In the genomic region with DNA sequence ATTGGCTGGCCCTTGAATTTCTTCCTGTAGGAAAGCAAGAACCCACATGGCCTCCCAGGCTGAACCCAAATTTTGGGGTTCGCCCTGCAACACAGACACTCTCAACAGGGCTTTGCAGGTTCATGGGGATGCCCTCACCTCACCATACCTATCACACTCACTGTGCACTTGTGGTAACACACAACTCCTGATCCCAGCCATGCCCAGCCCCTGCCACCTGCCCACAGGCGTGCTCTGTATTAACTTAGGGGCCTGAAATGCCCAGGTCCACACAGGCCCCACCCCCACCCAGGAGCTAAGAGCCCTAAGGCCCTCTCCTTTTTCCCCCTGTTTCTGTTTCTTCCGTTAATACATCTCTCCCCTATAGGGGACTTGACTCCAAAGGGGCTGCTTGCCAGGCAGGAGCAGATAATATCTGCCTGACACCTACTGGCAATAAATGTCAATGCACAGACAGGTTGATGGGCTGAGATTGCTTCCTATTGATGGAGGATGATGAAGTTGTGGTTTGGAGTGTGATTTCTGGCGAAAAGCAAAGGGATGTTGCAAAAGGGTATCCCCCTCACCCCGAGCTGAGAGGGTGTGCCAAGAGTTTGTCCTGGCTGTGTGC, we compare ENCODE assay signal across 10 cellular contexts.
A peak's percentile ranks its signal among the peaks of the same experiment; 100 is the strongest.
DNase-seq lines count a peak whose midpoint lies in the region; ATAC-seq, FAIRE-seq and TF ChIP-seq lines count a peak whose summit lies in the region.
"Had no signal": no experiment of that assay in that cellular context is flagged by ENCODE, and none has a peak within 500 bp of the region (broad histone marks: within the 10 kb centered on the region; RNA-seq: fewer than 3 reads in every experiment).

No MANE protein-coding gene starts in this region.

- no peak overlapping the region for H3K27ac Mint-ChIP-seq in mesothelial cell of epicardium

- TF ChIP-seq EP300 in K562 (IDR thresholded peaks at IDR 0.05; ENCODE audit: low read length), result no peak

- POLR2A ChIA-PET in K562 (lab: Yijun Ruan, JAX), result no interaction called here

- intact Hi-C loops in K562 (cut with micrococcal nuclease), result no loop called here

- peaks cover 16% of the 10 kb centered on the region for H3K9me3 Mint-ChIP-seq in mesothelial cell of epicardium

- no peaks in the 10 kb centered on the region for H3K79me2 ChIP-seq in K562 (ENCODE audit: control insufficient read depth, insufficient read depth, low read length)

- no peaks in the 10 kb centered on the region for H3K36me3 ChIP-seq in K562 (ENCODE audit: control insufficient read depth, insufficient read depth, low read length)
- H3K36me3 ChIP-seq: tibial artery had no signal

- no peak for FAIRE-seq in K562 (lab: Jason Lieb, UNC)

- H3K27me3 Mint-ChIP-seq in mesothelial cell of epicardium (ENCODE audit: low read depth), result peaks cover 29% of the 10 kb centered on the region

- no peaks in the 10 kb centered on the region for H3K4me1 ChIP-seq in K562 (replicated peaks in 1 of 2; ENCODE audit: control insufficient read depth in 2 of 2, insufficient read depth in 2 of 2, low read length in 2 of 2)
- H3K4me1 ChIP-seq: tibial artery had no signal

- H3K36me3 Mint-ChIP-seq in mesothelial cell of epicardium, result peaks cover 3% of the 10 kb centered on the region

- no peak for ATAC-seq in K562
- ATAC-seq in GM21528 (IDR thresholded peaks at IDR 0.05; ENCODE audit: low FRiP score, unreplicated experiment), result no peak
- no peak for ATAC-seq in GM21515 (IDR thresholded peaks at IDR 0.05; ENCODE audit: unreplicated experiment)

- H3K4me3 ChIP-seq in K562, result no peak overlapping the region
- H3K4me3 ChIP-seq: tibial artery had no signal

- no peak overlapping the region for H3K9ac ChIP-seq in K562 (ENCODE audit: insufficient read depth in 1 of 2, low read depth in 2 of 2, low read length in 2 of 2)

- 0% methylated on average over 5 of the region's 5 CpGs for WGBS in K562 (ENCODE audit: insufficient coverage, low coverage, missing lambda C conversion rate)

- H3K4me3 Mint-ChIP-seq in mesothelial cell of epicardium, result no peak overlapping the region

- H3K4me1 Mint-ChIP-seq in mesothelial cell of epicardium, result no peaks in the 10 kb centered on the region

- H3K9me1 ChIP-seq in K562 (ENCODE audit: control insufficient read depth, insufficient read depth, low read length), result no peaks in the 10 kb centered on the region

- CTCF ChIA-PET in K562 (lab: Yijun Ruan, JAX; ENCODE audit: low intra/inter-chr PET ratio), result no interaction called here

- TF ChIP-seq RAD21 in K562 (CRISPR knock-in tag; conservative IDR thresholded peaks at IDR 0.05 in 1 of 2, IDR thresholded peaks at IDR 0.05 in 1 of 2), result 0 out of 4 replicates have a peak, but pooled peaks of 1 of the 2 experiments have one; percentile 9

- H3K27ac ChIP-seq in K562 (ENCODE audit: extremely low read depth, low read depth, low read length), result no peak overlapping the region
- H3K27ac ChIP-seq: epithelial cell of prostate, tibial artery had no signal

- H2AFZ ChIP-seq in K562 (ENCODE audit: low read depth, low read length), result no peak overlapping the region

- H3K4me2 ChIP-seq in K562 (ENCODE audit: insufficient read depth, low read length), result no peak overlapping the region

- in situ Hi-C loops in K562 (cut with MboI), result no loop called here

- H4K20me1 ChIP-seq in K562 (replicated peaks; ENCODE audit: control insufficient read depth, insufficient read depth, low read length), result no peaks in the 10 kb centered on the region

- TF ChIP-seq POLR2A in K562 (conservative IDR thresholded peaks at IDR 0.05), result no peak

- H3K27me3 ChIP-seq in K562 (ENCODE audit: control insufficient read depth in 2 of 2, insufficient read depth in 2 of 2, low read length in 2 of 2), result no peaks in the 10 kb centered on the region; a peak in 1 of 5 replicates
- H3K27me3 ChIP-seq: tibial artery had no signal

- no peaks in the 10 kb centered on the region for H3K9me3 ChIP-seq in K562 (replicated peaks; ENCODE audit: control insufficient read depth, insufficient read depth, low read depth, low read length)

- no TSS peak for BruUV-seq in K562 (replicated peaks; lab: Mats Ljungman, UMichigan)

- peak; percentile 12 to 35 (median 27); a peak in 3 of 6 replicates for TF ChIP-seq CTCF in K562 (IDR thresholded peaks at IDR 0.05 in 2 of 3, conservative IDR thresholded peaks at IDR 0.05 in 1 of 3; ENCODE audit: insufficient read depth in 2 of 3, low read depth in 1 of 3, low read length in 3 of 3)
- TF ChIP-seq CTCF in mesothelial cell of epicardium (IDR thresholded peaks at IDR 0.05; ENCODE audit: unreplicated experiment), result peak; percentile 33

- DNase-seq in EH (ENCODE audit: low read depth), result peak; percentile 55
- DNase-seq in HuH-7 (ENCODE audit: low spot score), result peak; percentile 12
- peak in 1 of 4 experiments; percentile 2 for DNase-seq in K562 (ENCODE audit: extremely low read depth in 1 of 4, low spot score in 3 of 4)
- no peak for DNase-seq in mesothelial cell of epicardium (ENCODE audit: low spot score in 2 of 2, unreplicated experiment in 2 of 2)
- no peak for DNase-seq in NCI-H2227 treated with DMSO at 0.1 percent for 48 hours (lab: John Stamatoyannopoulos, UW)
- no peak for DNase-seq in ureter (ENCODE audit: low spot score)
- DNase-seq: tibial artery had no signal

TF ChIP-seq in K562, 482 proteins besides CTCF, POLR2A, EP300 and RAD21:
- TF ChIP-seq, protein P1, sequence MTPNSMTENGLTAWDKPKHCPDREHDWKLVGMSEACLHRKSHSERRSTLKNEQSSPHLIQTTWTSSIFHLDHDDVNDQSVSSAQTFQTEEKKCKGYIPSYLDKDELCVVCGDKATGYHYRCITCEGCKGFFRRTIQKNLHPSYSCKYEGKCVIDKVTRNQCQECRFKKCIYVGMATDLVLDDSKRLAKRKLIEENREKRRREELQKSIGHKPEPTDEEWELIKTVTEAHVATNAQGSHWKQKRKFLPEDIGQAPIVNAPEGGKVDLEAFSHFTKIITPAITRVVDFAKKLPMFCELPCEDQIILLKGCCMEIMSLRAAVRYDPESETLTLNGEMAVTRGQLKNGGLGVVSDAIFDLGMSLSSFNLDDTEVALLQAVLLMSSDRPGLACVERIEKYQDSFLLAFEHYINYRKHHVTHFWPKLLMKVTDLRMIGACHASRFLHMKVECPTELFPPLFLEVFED (CRISPR knock-in tag; conservative IDR thresholded peaks at IDR 0.05), result no peak
- TF ChIP-seq HDAC3 (IDR thresholded peaks at IDR 0.05; ENCODE audit: borderline replicate concordance, partially characterized antibody) (no peak), NUFIP1 (IDR thresholded peaks at IDR 0.05; ENCODE audit: partially characterized antibody) (no peak), C11orf30 (IDR thresholded peaks at IDR 0.05; ENCODE audit: low read depth) (no peak), SRSF1 (IDR thresholded peaks at IDR 0.05; ENCODE audit: low read depth, low read length) (no peak), CBX8 (IDR thresholded peaks at IDR 0.05; ENCODE audit: borderline replicate concordance, extremely low read depth, low read depth, low read length, poor library complexity, severe bottlenecking) (no peak)
- TF ChIP-seq, protein P2, sequence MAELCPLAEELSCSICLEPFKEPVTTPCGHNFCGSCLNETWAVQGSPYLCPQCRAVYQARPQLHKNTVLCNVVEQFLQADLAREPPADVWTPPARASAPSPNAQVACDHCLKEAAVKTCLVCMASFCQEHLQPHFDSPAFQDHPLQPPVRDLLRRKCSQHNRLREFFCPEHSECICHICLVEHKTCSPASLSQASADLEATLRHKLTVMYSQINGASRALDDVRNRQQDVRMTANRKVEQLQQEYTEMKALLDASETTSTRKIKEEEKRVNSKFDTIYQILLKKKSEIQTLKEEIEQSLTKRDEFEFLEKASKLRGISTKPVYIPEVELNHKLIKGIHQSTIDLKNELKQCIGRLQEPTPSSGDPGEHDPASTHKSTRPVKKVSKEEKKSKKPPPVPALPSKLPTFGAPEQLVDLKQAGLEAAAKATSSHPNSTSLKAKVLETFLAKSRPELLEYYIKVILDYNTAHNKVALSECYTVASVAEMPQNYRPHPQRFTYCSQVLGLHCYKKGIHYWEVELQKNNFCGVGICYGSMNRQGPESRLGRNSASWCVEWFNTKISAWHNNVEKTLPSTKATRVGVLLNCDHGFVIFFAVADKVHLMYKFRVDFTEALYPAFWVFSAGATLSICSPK (IDR thresholded peaks at IDR 0.05; ENCODE audit: borderline replicate concordance), result no peak

Comparison
In these comparisons a context has a peak if more than half of its experiments do, and no peak if none do; other contexts are left out.
1. DNase-seq: peak in EH (single experiment) and HuH-7 (single experiment); none in mesothelial cell of epicardium (0 of 2), NCI-H2227 treated with DMSO at 0.1 percent for 48 hours (single experiment) and ureter (single experiment).